8 cellular contexts compared by ENCODE assay signal in the genomic region with DNA sequence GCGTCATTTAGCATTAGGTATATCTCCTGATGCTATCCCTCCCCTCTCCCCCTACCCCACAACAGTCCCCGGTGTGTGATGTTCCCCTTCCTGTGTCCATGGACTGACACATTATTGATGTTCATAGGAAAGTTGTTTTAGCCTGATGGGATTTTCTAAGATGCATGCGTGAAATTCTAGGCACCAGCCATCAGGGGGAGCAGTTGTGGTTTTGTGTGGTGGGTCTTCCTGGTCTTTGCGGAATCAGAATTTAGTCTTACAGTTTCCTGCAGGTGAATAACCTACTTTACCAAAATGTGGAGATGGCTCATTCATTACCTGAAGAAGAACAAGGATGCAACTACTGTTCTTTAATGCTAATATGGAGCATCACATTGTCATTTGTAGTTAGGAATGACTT.
DNase-seq lines count a peak whose midpoint lies in the region; ATAC-seq and TF ChIP-seq lines count a peak whose summit lies in the region.

No MANE protein-coding gene starts in this region.

- peak; percentile 47 for DNase-seq in activated naive CD4-positive, alpha-beta T cell treated with anti-CD3 and anti-CD28 coated beads for 36 hours
- no peak for DNase-seq in activated naive CD4-positive, alpha-beta T cell treated with anti-CD3 and anti-CD28 coated beads, Interleukin-2, amount 50 U/mL, for 16 hours
- DNase-seq in KG1 (lab: John Stamatoyannopoulos, UW) (peak; percentile 8), foreskin melanocyte (peak; percentile 47)
- peak; percentile 12 for DNase-seq in stimulated activated CD8-positive, alpha-beta memory T cell treated with anti-CD3 and anti-CD28 coated beads, Interleukin-12 subunit alpha, Interleukin-12 subunit beta, amount 100 ng/mL, for 1 hour (ENCODE audit: low read depth)

- H3K27ac ChIP-seq in VCaP = no peak overlapping the region

- intact Hi-C loops in activated naive CD4-positive, alpha-beta T cell treated with anti-CD3 and anti-CD28 coated beads for 36 hours (cut with micrococcal nuclease) = loop anchor here (1.0 to 10.0 kb wide), 4 partner anchors 129 to 631 kb away; no protein-coding TSS in a partner anchor

- TF ChIP-seq CTCF in VCaP (conservative IDR thresholded peaks at IDR 0.05) = peak; percentile 78

- no peak overlapping the region for H3K4me3 Mint-ChIP-seq in activated naive CD4-positive, alpha-beta T cell treated with anti-CD3 and anti-CD28 coated beads for 36 hours

- no peaks in the 10 kb centered on the region for H3K4me1 Mint-ChIP-seq in activated naive CD4-positive, alpha-beta T cell treated with anti-CD3 and anti-CD28 coated beads for 36 hours (ENCODE audit: low read depth)

- no peak overlapping the region for H3K27ac Mint-ChIP-seq in activated naive CD4-positive, alpha-beta T cell treated with anti-CD3 and anti-CD28 coated beads for 36 hours

- peaks cover 6% of the 10 kb centered on the region for H3K27me3 Mint-ChIP-seq in activated naive CD4-positive, alpha-beta T cell treated with anti-CD3 and anti-CD28 coated beads for 36 hours (ENCODE audit: low read depth)

- H3K9me3 Mint-ChIP-seq in activated naive CD4-positive, alpha-beta T cell treated with anti-CD3 and anti-CD28 coated beads for 36 hours = no peaks in the 10 kb centered on the region

- H3K36me3 Mint-ChIP-seq in activated naive CD4-positive, alpha-beta T cell treated with anti-CD3 and anti-CD28 coated beads for 36 hours (ENCODE audit: low read depth) = no peaks in the 10 kb centered on the region

- no peak for ATAC-seq in GM21390 (IDR thresholded peaks at IDR 0.05; ENCODE audit: unreplicated experiment)
- no peak for ATAC-seq in HG02763 (IDR thresholded peaks at IDR 0.05; ENCODE audit: unreplicated experiment)

- CTCF ChIA-PET in activated naive CD4-positive, alpha-beta T cell treated with anti-CD3 and anti-CD28 coated beads for 36 hours (lab: Charles Lee) = interaction anchor here (1.1 kb wide), 1 partner anchor 454 kb away, joined by 9 read pairs; no protein-coding TSS in a partner anchor
